12 cellular contexts compared by ENCODE assay signal in genomic region chr1:160579216-160579701, GRCh38. TPM values are rescaled to one million over a fixed set of nuclear protein-coding genes. Genes with fewer than 3 reads are reported as not detected.
DNase-seq lines count a peak whose midpoint lies in the region; ATAC-seq and TF ChIP-seq lines count a peak whose summit lies in the region.
"Had no signal": no experiment of that assay in that cellular context is flagged by ENCODE, and none has a peak within 500 bp of the region (broad histone marks: within the 10 kb centered on the region; RNA-seq: fewer than 3 reads in every experiment).

A gene with protein sequence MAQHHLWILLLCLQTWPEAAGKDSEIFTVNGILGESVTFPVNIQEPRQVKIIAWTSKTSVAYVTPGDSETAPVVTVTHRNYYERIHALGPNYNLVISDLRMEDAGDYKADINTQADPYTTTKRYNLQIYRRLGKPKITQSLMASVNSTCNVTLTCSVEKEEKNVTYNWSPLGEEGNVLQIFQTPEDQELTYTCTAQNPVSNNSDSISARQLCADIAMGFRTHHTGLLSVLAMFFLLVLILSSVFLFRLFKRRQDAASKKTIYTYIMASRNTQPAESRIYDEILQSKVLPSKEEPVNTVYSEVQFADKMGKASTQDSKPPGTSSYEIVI (minus strand): TSS chr1:160579496. CDS start chr1:160579437, 59 bp downstream.

- CTCF ChIA-PET in T-cell (lab: Charles Lee), result interaction anchor here in 1 of 2 donors (1.3 to 1.5 kb wide), 2 partner anchors 38 to 78 kb away, joined by 3 to 6 read pairs; no protein-coding TSS in a partner anchor

- no peaks in the 10 kb centered on the region for H3K27me3 ChIP-seq in transverse colon
- H3K27me3 ChIP-seq: ovary had no signal

- no peaks in the 10 kb centered on the region for H3K36me3 ChIP-seq in transverse colon
- H3K36me3 ChIP-seq: ovary had no signal

- H3K9me3 Mint-ChIP-seq in T-cell (peaks cover 0 to 6% (median 4%) of the 10 kb centered on the region in 3 donors), immature natural killer cell (peaks cover 0 to 2% (median 0%) of the 10 kb centered on the region in 6 donors)

- WGBS in transverse colon (ENCODE audit: low coverage in 1 of 2), 2 donors, result 34 to 36% methylated on average over 3 of the region's 3 CpGs

- H3K4me1 Mint-ChIP-seq in T-cell (peaks cover 75 to 91% (median 81%) of the 10 kb centered on the region in 3 donors), immature natural killer cell (peaks cover 61 to 62% of the 10 kb centered on the region in 2 donors)

- no peak for DNase-seq in Right ventricle myocardium superior
- DNase-seq in left ventricle myocardium superior, result no peak
- DNase-seq in T-cell, result peak in 5 of 34 experiments; percentile 2 to 23 (median 12)
- DNase-seq in immature natural killer cell, result no peak
- no peak for DNase-seq in transverse colon
- DNase-seq in midbrain (lab: John Stamatoyannopoulos, UW), result no peak
- no peak for DNase-seq in NCI-H1694 treated with DMSO at 0.1 percent for 48 hours (lab: John Stamatoyannopoulos, UW)
- DNase-seq: ovary; stimulated activated naive CD4-positive, alpha-beta T cell treated with Interleukin-2 at 50 U/mL for 16 hours had no signal

- H3K4me1 ChIP-seq in transverse colon, result peaks cover 0 to 11% (median 0%) of the 10 kb centered on the region in 4 donors

- no peak for TF ChIP-seq EP300 in transverse colon (IDR thresholded peaks at IDR 0.05; ENCODE audit: low read depth)

- intact Hi-C loops in Right ventricle myocardium superior (cut with DNase I), result no loop called here
- intact Hi-C loops in left ventricle myocardium superior (cut with micrococcal nuclease), result no loop called here
- intact Hi-C loops in transverse colon (cut with DNase I; ENCODE audit: low total_unique reads), result no loop called here

- H3K27ac ChIP-seq in transverse colon, result peak within 1 kb of the TSS; percentile 36 to 63 (median 50)
- H3K27ac ChIP-seq: ovary had no signal

- ATAC-seq in Right ventricle myocardium superior (ENCODE audit: poor library complexity) (peak; percentile 43), left ventricle myocardium superior (no peak), T-cell (replicated peaks in 1 of 4) (peak; percentile 46 to 66 (median 54)), HG03097 (IDR thresholded peaks at IDR 0.05; ENCODE audit: low FRiP score, unreplicated experiment) (no peak)

- TF ChIP-seq CTCF in transverse colon (IDR thresholded peaks at IDR 0.05), result no peak

- POLR2A ChIA-PET in T-cell (lab: Charles Lee), result interaction anchor here (0.6 to 1.0 kb wide), 2 partner anchors 35 to 386 kb away, joined by 3 to 4 read pairs; no protein-coding TSS in a partner anchor

- H3K36me3 Mint-ChIP-seq in T-cell (peaks cover 22% of the 10 kb centered on the region), immature natural killer cell (no peaks in the 10 kb centered on the region)

- no peak for TF ChIP-seq POLR2A in transverse colon (IDR thresholded peaks at IDR 0.05)

- in situ Hi-C loops in transverse colon (cut with MboI; ENCODE audit: low pct_ligation_motif_present in 1 of 4, low pct_unique_long_range_greater_than_20kb in 1 of 4, low sequenced_read_pairs in 3 of 4), result no loop called here

- H3K9me3 ChIP-seq in transverse colon, result no peaks in the 10 kb centered on the region
- H3K9me3 ChIP-seq: ovary had no signal

- peak within 1 kb of the TSS in 3 of 4 donors; percentile 7 to 29 (median 15) for H3K4me3 ChIP-seq in transverse colon
- H3K4me3 ChIP-seq: ovary had no signal

- peak within 1 kb of the TSS; percentile 77 to 92 (median 86) for H3K4me3 Mint-ChIP-seq in T-cell
- H3K4me3 Mint-ChIP-seq in immature natural killer cell, result peak within 1 kb of the TSS; percentile 81 to 93 (median 87)

- H3K27ac Mint-ChIP-seq in T-cell (peak within 1 kb of the TSS; percentile 98 to 99), immature natural killer cell (peak within 1 kb of the TSS; percentile 74 to 94 (median 85))

- H3K27me3 Mint-ChIP-seq in T-cell (no peaks in the 10 kb centered on the region), immature natural killer cell (ENCODE audit: low read depth in 3 of 3) (peaks cover 0 to 5% (median 0%) of the 10 kb centered on the region in 3 donors)

RNA-seq across cellular contexts. Expression of the gene that starts here (rescaled TPM):
- total RNA-seq in Right ventricle myocardium superior (2.5 TPM), left ventricle myocardium superior (2.8 TPM), T-cell (10 to 100 TPM; 47.5 to 97.4 (median 51.8) TPM), transverse colon (1 to 10 TPM; 1.4 to 8.6 (median 5.8) TPM)
- polyA plus RNA-seq in immature natural killer cell, result 1 to 10 TPM; 2.1 to 3.9 (median 3.0) TPM
- total RNA-seq: fibroblast of villous mesenchyme had no signal
- polyA plus RNA-seq: BJ had no signal

Comparison
In these comparisons a context has a peak if more than half of its experiments do, and no peak if none do; other contexts are left out.
1. RNA of the gene that starts here (total RNA-seq): 47.5 to 97.4 TPM in T-cell; 1.4 to 8.6 TPM in transverse colon, 2.8 TPM in left ventricle myocardium superior (single experiment) and 2.5 TPM in Right ventricle myocardium superior (single experiment); every median in the first group is over 4 times any median in the second.
2. ATAC-seq: peak in Right ventricle myocardium superior (single experiment) and T-cell (4 of 4); none in left ventricle myocardium superior (single experiment) and HG03097 (single experiment).